Comparison of ENCODE assay signal across 11 cellular contexts in genomic region chr21:43644609-43645008, GRCh38. TPM values are rescaled to one million over a fixed set of nuclear protein-coding genes. Genes with fewer than 3 reads are reported as not detected.
DNase-seq lines count a peak whose midpoint lies in the region; ATAC-seq and TF ChIP-seq lines count a peak whose summit lies in the region.
"Had no signal": no experiment of that assay in that cellular context is flagged by ENCODE, and none has a peak within 500 bp of the region (broad histone marks: within the 10 kb centered on the region; RNA-seq: fewer than 3 reads in every experiment).

No MANE protein-coding gene starts in this region.

- H3K56ac ChIP-seq in mesendoderm (ENCODE audit: low read length) = no peak overlapping the region

- H2BK120ac ChIP-seq in mesendoderm (ENCODE audit: low read depth, low read length) = no peak overlapping the region

- no peak overlapping the region for H2AK5ac ChIP-seq in mesendoderm (ENCODE audit: low read length)

- no peak overlapping the region for H2BK15ac ChIP-seq in mesendoderm (replicated peaks; ENCODE audit: low read depth)

- DNase-seq in Ammon's horn (ENCODE audit: low spot score) (peak; percentile 82), NCI-H460 (ENCODE audit: extremely low read depth, low read depth) (peak; percentile 62), coronary artery (ENCODE audit: low spot score) (no peak), mesendoderm (no peak), NCI-H2081 (lab: John Stamatoyannopoulos, UW) (no peak), KBM-7 (no peak), NCI-H774 (lab: John Stamatoyannopoulos, UW) (no peak)
- DNase-seq: CD4-positive, CD25-positive, alpha-beta regulatory T cell; erythroblast; Right ventricle myocardium superior had no signal

- no peak for ATAC-seq in HG02571 (IDR thresholded peaks at IDR 0.05; ENCODE audit: unreplicated experiment)

- H3K27ac ChIP-seq in coronary artery (peak overlapping the region in 1 of 2 donors; percentile 38), mesendoderm (ENCODE audit: low read depth, low read length) (no peak overlapping the region)

- H3K4me2 ChIP-seq in mesendoderm (ENCODE audit: low read length) = no peak overlapping the region

- in situ Hi-C loops in KBM-7 (cut with MboI; ENCODE audit: low pct_unique_long_range_greater_than_20kb, low sequenced_read_pairs) = no loop called here

- TF ChIP-seq CTCF in coronary artery (IDR thresholded peaks at IDR 0.05) = no peak

- H3K23ac ChIP-seq in mesendoderm (ENCODE audit: low read length) = no peak overlapping the region

- H2BK5ac ChIP-seq in mesendoderm (ENCODE audit: low read length) = no peak overlapping the region

- no peaks in the 10 kb centered on the region for H3K79me1 ChIP-seq in mesendoderm (ENCODE audit: low read length)

- WGBS in mesendoderm (ENCODE audit: extremely low coverage, insufficient coverage, low lambda C conversion rate) = 100% methylated on average over 1 of the region's 6 CpGs

- H3K18ac ChIP-seq in mesendoderm (ENCODE audit: low read length) = no peak overlapping the region

- no peak overlapping the region for H4K5ac ChIP-seq in mesendoderm (ENCODE audit: low read length)

- H3K79me2 ChIP-seq in mesendoderm (ENCODE audit: control insufficient read depth, insufficient read depth, low read length) = no peaks in the 10 kb centered on the region

- peak overlapping the region; percentile 36 for H3K4ac ChIP-seq in mesendoderm (ENCODE audit: low read depth, low read length)

- peak overlapping the region; percentile 28 for H3K4me3 ChIP-seq in coronary artery
- H3K4me3 ChIP-seq in mesendoderm (ENCODE audit: low read length) = no peak overlapping the region

- H3K27me3 ChIP-seq in mesendoderm (ENCODE audit: insufficient read depth, low read length, poor library complexity) = no peaks in the 10 kb centered on the region

- H3K4me1 ChIP-seq in mesendoderm (ENCODE audit: control insufficient read depth, low read depth, low read length) = no peaks in the 10 kb centered on the region

- H3K9ac ChIP-seq in mesendoderm (ENCODE audit: low read length) = no peak overlapping the region

- H3K36me3 ChIP-seq in mesendoderm (ENCODE audit: control insufficient read depth, insufficient read depth, low read length) = no peaks in the 10 kb centered on the region

- H4K8ac ChIP-seq in mesendoderm (ENCODE audit: low read depth, low read length) = no peak overlapping the region

RNA-seq across cellular contexts. Expression of gene HSF2BP, which starts 14.7 kb away (rescaled TPM):
- total RNA-seq in NCI-H460 (2014; rRNA removed; shearing (Covaris generic)) = 1.0 and 1.1 TPM in 2 replicates
- polyA plus RNA-seq in NCI-H460 (2014; cell fraction: nucleus; rRNA removed) = 0.53 and 3.9 TPM in 2 replicates
- 1.2 TPM for polyA plus RNA-seq in mesendoderm (2013, experiment 1 of 2)
- polyA plus RNA-seq in mesendoderm (2013, experiment 2 of 2) = 1.1 TPM
- total RNA-seq: Right ventricle myocardium superior had no signal

RNA-seq across cellular contexts. Expression of gene RRP1B, which starts 14.8 kb away (rescaled TPM):
- 28.2 and 33.1 TPM in 2 replicates for total RNA-seq in NCI-H460 (2014; rRNA removed; shearing (Covaris generic))
- 24.6 and 25.5 TPM in 2 replicates for polyA plus RNA-seq in NCI-H460 (2014; cell fraction: nucleus; rRNA removed)
- polyA plus RNA-seq in mesendoderm (2013, experiment 1 of 2) = 67.8 TPM
- 67.4 TPM for polyA plus RNA-seq in mesendoderm (2013, experiment 2 of 2)

Comparison
In these comparisons a context has a peak if more than half of its experiments do, and no peak if none do; other contexts are left out.
1. DNase-seq: peak in Ammon's horn (single experiment) and NCI-H460 (single experiment); none in coronary artery (single experiment), mesendoderm (single experiment), NCI-H2081 (0 of 2), KBM-7 (single experiment) and NCI-H774 (single experiment).